Comparison of ENCODE assay signal across 17 cellular contexts in genomic region chr5:9183306-9183705, GRCh38.
A peak's percentile ranks its signal among the peaks of the same experiment; 100 is the strongest.
DNase-seq lines count a peak whose midpoint lies in the region; ATAC-seq lines count a peak whose summit lies in the region.
"Had no signal": no experiment of that assay in that cellular context is flagged by ENCODE, and none has a peak within 500 bp of the region (broad histone marks: within the 10 kb centered on the region; RNA-seq: fewer than 3 reads in every experiment).

No MANE protein-coding gene starts in this region.

- no peak overlapping the region for H3K23ac ChIP-seq in mesenchymal stem cell (ENCODE audit: low read length in 2 of 2)

- H2AFZ ChIP-seq in mesenchymal stem cell (ENCODE audit: low read depth, low read length), result no peak overlapping the region

- WGBS in mesenchymal stem cell, result 88% methylated on average over 10 of the region's 10 CpGs

- H3K4me3 ChIP-seq in mesenchymal stem cell (ENCODE audit: insufficient read depth in 1 of 2, low read depth in 1 of 2, low read length in 2 of 2), result no peak overlapping the region
- H3K4me3 ChIP-seq: BLaER1 treated with 17β-estradiol and CSF1 and Interleukin-3, amounts not matched to agents 10 nM and 100 nM had no signal

- peak; percentile 42 for DNase-seq in NCI-H748 (lab: John Stamatoyannopoulos, UW; ENCODE audit: unreplicated experiment)
- DNase-seq in NCI-H748 treated with DMSO at 0.1 percent for 48 hours (lab: John Stamatoyannopoulos, UW), result no peak
- DNase-seq in SHP77 (lab: John Stamatoyannopoulos, UW), result peak; percentile 42 to 65
- no peak for DNase-seq in mesenchymal stem cell
- DNase-seq in sciatic nerve (ENCODE audit: low spot score), result no peak
- DNase-seq in COLO668 (lab: John Stamatoyannopoulos, UW; ENCODE audit: unreplicated experiment), result no peak
- DNase-seq in HK-2 (ENCODE audit: unreplicated experiment), result no peak
- DNase-seq: 8988T; ACHN; Calu3; CD4-positive, CD25-positive, alpha-beta regulatory T cell; DMS 273 treated with DMSO at 0.1 percent for 48 hours; DMS79 treated with DMSO at 0.1 percent for 48 hours; GDM1 had no signal

- no peak overlapping the region for H3K27ac ChIP-seq in mesenchymal stem cell (ENCODE audit: low read length, poor library complexity, severe bottlenecking)
- H3K27ac ChIP-seq: BLaER1 treated with 17β-estradiol and CSF1 and Interleukin-3, amounts not matched to agents 10 nM and 100 nM; HL-60 had no signal

- H2BK5ac ChIP-seq in mesenchymal stem cell (ENCODE audit: low read depth, low read length, poor library complexity, severe bottlenecking), result no peak overlapping the region

- no peaks in the 10 kb centered on the region for H3K9me3 ChIP-seq in mesenchymal stem cell (ENCODE audit: control insufficient read depth, low read length)
- H3K9me3 ChIP-seq: BLaER1 treated with 17β-estradiol and CSF1 and Interleukin-3, amounts not matched to agents 10 nM and 100 nM had no signal

- peaks cover 0 to 11% of the 10 kb centered on the region in 2 experiments for H3K36me3 ChIP-seq in mesenchymal stem cell (ENCODE audit: control insufficient read depth in 1 of 2, insufficient read depth in 2 of 2, low read depth in 1 of 2, low read length in 2 of 2)
- H3K36me3 ChIP-seq: BLaER1 treated with 17β-estradiol and CSF1 and Interleukin-3, amounts not matched to agents 10 nM and 100 nM had no signal

- no peak overlapping the region for H3K4ac ChIP-seq in mesenchymal stem cell (ENCODE audit: low read depth in 1 of 2, low read length in 2 of 2)

- no peak overlapping the region for H2AK5ac ChIP-seq in mesenchymal stem cell (ENCODE audit: low read length, severe bottlenecking)

- peaks cover 1% of the 10 kb centered on the region for H3K4me1 ChIP-seq in mesenchymal stem cell (ENCODE audit: control insufficient read depth, insufficient read depth, low read depth, low read length)

- H3K79me1 ChIP-seq in mesenchymal stem cell (replicated peaks; ENCODE audit: low read length, poor library complexity, severe bottlenecking), result peaks cover 9% of the 10 kb centered on the region

- H3K9ac ChIP-seq in mesenchymal stem cell (ENCODE audit: low read length), result no peak overlapping the region
- H3K9ac ChIP-seq: BLaER1 treated with 17β-estradiol and CSF1 and Interleukin-3, amounts not matched to agents 10 nM and 100 nM had no signal

- no peak overlapping the region for H3K14ac ChIP-seq in mesenchymal stem cell (ENCODE audit: low read length in 2 of 2)

- intact Hi-C loops in sciatic nerve (cut with DNase I), result no loop called here

- no peak overlapping the region for H3K4me2 ChIP-seq in mesenchymal stem cell (ENCODE audit: low read length, poor library complexity, severe bottlenecking)
- H3K4me2 ChIP-seq: BLaER1 treated with 17β-estradiol and CSF1 and Interleukin-3, amounts not matched to agents 10 nM and 100 nM had no signal

- no peaks in the 10 kb centered on the region for H3K27me3 ChIP-seq in mesenchymal stem cell (ENCODE audit: control insufficient read depth in 1 of 2, insufficient read depth in 1 of 2, low read length in 2 of 2)
- H3K27me3 ChIP-seq: BLaER1 treated with 17β-estradiol and CSF1 and Interleukin-3, amounts not matched to agents 10 nM and 100 nM had no signal

- peak overlapping the region; percentile 14 for H4K91ac ChIP-seq in mesenchymal stem cell (ENCODE audit: low read length)

- ATAC-seq in sciatic nerve, result peak; percentile 89
- ATAC-seq: HCT116 had no signal

- H3K18ac ChIP-seq in mesenchymal stem cell (ENCODE audit: low read depth in 1 of 2, low read length in 2 of 2), result no peak overlapping the region

- no peak overlapping the region for H2BK12ac ChIP-seq in mesenchymal stem cell (ENCODE audit: low read length in 2 of 2)

- no peak overlapping the region for H2BK15ac ChIP-seq in mesenchymal stem cell (ENCODE audit: low read depth, poor library complexity, severe bottlenecking)

- H2BK120ac ChIP-seq in mesenchymal stem cell (ENCODE audit: low read depth, low read length), result no peak overlapping the region

- H4K8ac ChIP-seq in mesenchymal stem cell (ENCODE audit: low read length), result no peak overlapping the region

Comparison
In these comparisons a context has a peak if more than half of its experiments do, and no peak if none do; other contexts are left out.
1. DNase-seq: peak in NCI-H748 (single experiment) and SHP77 (2 of 2); none in NCI-H748 treated with DMSO at 0.1 percent for 48 hours (single experiment), mesenchymal stem cell (single experiment), sciatic nerve (single experiment), COLO668 (single experiment) and HK-2 (single experiment).